ENCODE assay signal across 8 cellular contexts in genomic region chr7:30771859-30772429, GRCh38. TPM values are rescaled to one million over a fixed set of nuclear protein-coding genes. Genes with fewer than 3 reads are reported as not detected.
A peak's percentile ranks its signal among the peaks of the same experiment; 100 is the strongest.
DNase-seq lines count a peak whose midpoint lies in the region; ATAC-seq, FAIRE-seq and TF ChIP-seq lines count a peak whose summit lies in the region.

No MANE protein-coding gene starts in this region.

- TF ChIP-seq EP300 in GM12878 (IDR thresholded peaks at IDR 0.05; ENCODE audit: borderline replicate concordance in 1 of 2, control insufficient read depth in 1 of 2, low read depth in 2 of 2, low read length in 2 of 2): no peak

- H3K27me3 ChIP-seq in KMS-11 (ENCODE audit: insufficient read depth, low read depth): no peaks in the 10 kb centered on the region
- H3K27me3 ChIP-seq in GM12878 (replicated peaks in 1 of 2; ENCODE audit: control insufficient read depth in 2 of 2, insufficient read depth in 2 of 2, low read length in 1 of 2): no peaks in the 10 kb centered on the region
- H3K27me3 ChIP-seq in thyroid gland: no peaks in the 10 kb centered on the region

- TF ChIP-seq POLR2A in GM12891 (IDR thresholded peaks at IDR 0.05; ENCODE audit: low read depth, low read length) (no peak), GM12878 (IDR thresholded peaks at IDR 0.05; ENCODE audit: low read depth, low read length) (no peak), thyroid gland (IDR thresholded peaks at IDR 0.05) (no peak)

- H2AFZ ChIP-seq in KMS-11 (ENCODE audit: low read depth) (peak overlapping the region; percentile 99), GM12878 (ENCODE audit: control insufficient read depth, low read depth, low read length) (peak overlapping the region; percentile 90)

- FAIRE-seq in GM12891 (lab: Jason Lieb, UNC) (peak; percentile 84), GM12878 (lab: Jason Lieb, UNC) (peak; percentile 38)

- H3K4me2 ChIP-seq in KMS-11: peak overlapping the region; percentile 52
- H3K4me2 ChIP-seq in GM12878 (ENCODE audit: control insufficient read depth, insufficient read depth): peak overlapping the region; percentile 93

- under 1% methylated on average over 18 of the region's 18 CpGs for WGBS in GM12878 (ENCODE audit: insufficient coverage, insufficient replicate concordance, low lambda C conversion rate, missing lambda C conversion rate)
- WGBS in thyroid gland, 2 donors: 3 to 4% methylated on average over 13 to 14 of the region's 18 CpGs

- TF ChIP-seq CTCF in KMS-11 (conservative IDR thresholded peaks at IDR 0.05; ENCODE audit: low read depth, low read length): no peak
- no peak for TF ChIP-seq CTCF in GM12878 (IDR thresholded peaks at IDR 0.05 in 2 of 3, conservative IDR thresholded peaks at IDR 0.05 in 1 of 3; ENCODE audit: control insufficient read depth in 2 of 3, extremely low read depth in 1 of 3, insufficient read depth in 1 of 3, low read depth in 3 of 3, low read length in 3 of 3)
- no peak for TF ChIP-seq CTCF in thyroid gland (IDR thresholded peaks at IDR 0.05)

- peak; percentile 65 for ATAC-seq in GM12878

- in situ Hi-C loops in GM12878 (cut with MboI): no loop called here

- no peaks in the 10 kb centered on the region for H3K9me3 ChIP-seq in GM12878 (replicated peaks; ENCODE audit: control insufficient read depth, insufficient read depth, low read length)
- H3K9me3 ChIP-seq in thyroid gland: no peaks in the 10 kb centered on the region

- BruUV-seq in GM12878 (replicated peaks; lab: Mats Ljungman, UMichigan): TSS peak; percentile 57

- H3K4me3 ChIP-seq in KMS-11 (IDR thresholded peaks at IDR 0.05; ENCODE audit: insufficient read depth, low read depth, low read length) (no peak overlapping the region), GM12878 (peak overlapping the region; percentile 82), thyroid gland (replicated peaks in 1 of 3) (peak overlapping the region; percentile 62 to 88 (median 81))

- TF ChIP-seq RAD21 in GM12878 (IDR thresholded peaks at IDR 0.05; ENCODE audit: insufficient read depth, low read depth, low read length): no peak

- H3K36me3 ChIP-seq in KMS-11 (ENCODE audit: insufficient read depth) (no peaks in the 10 kb centered on the region), GM12878 (ENCODE audit: control insufficient read depth in 2 of 2, insufficient read depth in 2 of 2, low read length in 1 of 2) (no peaks in the 10 kb centered on the region), thyroid gland (no peaks in the 10 kb centered on the region)

- H3K4me1 ChIP-seq in KMS-11 (ENCODE audit: low read depth, poor library complexity, severe bottlenecking) (peaks cover 10% of the 10 kb centered on the region), GM12878 (ENCODE audit: control insufficient read depth, insufficient read depth, low read length) (peaks cover 3% of the 10 kb centered on the region; the same call in 1 of the 2 replicates), thyroid gland (peaks cover 12 to 22% of the 10 kb centered on the region in 2 donors)

- H4K20me1 ChIP-seq in KMS-11 (ENCODE audit: insufficient read depth) (no peaks in the 10 kb centered on the region), GM12878 (ENCODE audit: control insufficient read depth, insufficient read depth) (no peaks in the 10 kb centered on the region)

- H3K79me2 ChIP-seq in KMS-11 (ENCODE audit: insufficient read depth, low read depth): no peaks in the 10 kb centered on the region
- no peaks in the 10 kb centered on the region for H3K79me2 ChIP-seq in GM12878 (ENCODE audit: control insufficient read depth, insufficient read depth, low read length)

- CTCF ChIA-PET in GM12878 (lab: Yijun Ruan, JAX): interaction anchor here (0.5 to 1.0 kb wide), 4 partner anchors 8 to 202 kb away, joined by 3 to 4 read pairs (median 3); no protein-coding TSS in a partner anchor

- H3K9ac ChIP-seq in KMS-11 (peak overlapping the region; percentile 84), GM12878 (ENCODE audit: control insufficient read depth, insufficient read depth, low read length) (peak overlapping the region; percentile 75)

- RAD21 ChIA-PET in GM12878 (lab: Charles Lee; ENCODE audit: unreplicated experiment): interaction anchor here (0.9 kb wide), 1 partner anchor 28 kb away, joined by 3 read pairs; no protein-coding TSS in a partner anchor

- intact Hi-C loops in GM12878 (cut with micrococcal nuclease; ENCODE audit: unreplicated experiment): no loop called here
- intact Hi-C loops in thyroid gland (cut with DNase I): no loop called here

- POLR2A ChIA-PET in GM12878 (lab: Charles Lee): no interaction called here

- DNase-seq in AG08396 (ENCODE audit: low spot score) (peak; percentile 28), GM12891 (ENCODE audit: insufficient read length, low spot score) (no peak), GM12878 (ENCODE audit: low read depth, low spot score) (no peak), left kidney (ENCODE audit: low read depth, low spot score) (peak; percentile 54), thyroid gland (no peak), NCI-H1436 (lab: John Stamatoyannopoulos, UW) (no peak), NCI-H226 (no peak)

- SMC1A ChIA-PET in GM12878 (lab: Charles Lee; ENCODE audit: uncharacterized antibody, unreplicated experiment): interaction anchor here (0.6 to 1.1 kb wide), 2 partner anchors 20 to 28 kb away, joined by 3 read pairs; no protein-coding TSS in a partner anchor

- H3K27ac ChIP-seq in KMS-11 (peak overlapping the region; percentile 68), GM12878 (ENCODE audit: control insufficient read depth, insufficient read depth) (0 out of 2 replicates have a peak overlapping the region, but pooled peaks have one; percentile 37), thyroid gland (peak overlapping the region; percentile 62 to 83 (median 75))

TF ChIP-seq in GM12891, 5 proteins besides CTCF, POLR2A, EP300 and RAD21:
- TF ChIP-seq PAX5 (IDR thresholded peaks at IDR 0.05; ENCODE audit: insufficient read depth, low read length, severe bottlenecking) (no peak), SPI1 (IDR thresholded peaks at IDR 0.05; ENCODE audit: low read depth, low read length) (no peak), POLR2AphosphoS5 (IDR thresholded peaks at IDR 0.05; ENCODE audit: low read depth, low read length) (no peak), TAF1 (IDR thresholded peaks at IDR 0.05; ENCODE audit: low read depth, low read length) (no peak), POU2F2 (IDR thresholded peaks at IDR 0.05; ENCODE audit: low read depth, low read length) (no peak)

RNA-seq across cellular contexts. Expression of gene MINDY4, which starts 0.7 kb away (rescaled TPM):
- 0.89 TPM for polyA plus RNA-seq in GM12891 (2012; ENCODE audit: low read depth, missing spikeins)
- total RNA-seq in GM12878 (2013; cell fraction: nucleolus; rRNA removed): 5.5 and 5.6 TPM in 2 replicates
- total RNA-seq in GM12878 (2014; rRNA removed) (0.71 and 0.90 TPM in 2 replicates), GM12878 (2014; rRNA removed; fragmentation: Illumina TruSeq; extraction: Trizol) (0.55 and 0.67 TPM in 2 replicates), GM12878 (2021) (0.38 and 0.51 TPM in 2 replicates), thyroid gland (10 to 100 TPM; 17.9 to 33.2 (median 29.7) TPM)
- polyA plus RNA-seq in GM12878 (2011; ENCODE audit: low read depth): 0.54 TPM
- polyA plus RNA-seq in GM12878 (2011; rRNA removed) (0.22 and 0.34 TPM in 2 replicates), GM12878 (2014; fragmentation: Illumina TruSeq; extraction: Trizol) (0.52 and 0.72 TPM in 2 replicates), GM12878 (2014; fragmentation: Nextera tagmentation; extraction: Ambion mirVana) (under 1 TPM; 0.10 to 0.15 TPM), GM12878 (2014; rRNA removed) (0.42 and 0.48 TPM in 2 replicates), GM12878 (2016; fragmentation: Nextera tagmentation; extraction: Ambion mirVana) (under 1 TPM; 0.31 to 0.48 TPM)
- polyA plus RNA-seq in GM12878 (2011; cell fraction: cytosol; rRNA removed): 0.36 and 0.37 TPM in 2 replicates
- 0.57 and 0.69 TPM in 2 replicates for polyA plus RNA-seq in GM12878 (2011; cell fraction: nucleus; rRNA removed)
- 0.23 and 0.44 TPM in 2 replicates for polyA plus RNA-seq in GM12878 (2012)
- polyA minus RNA-seq in GM12878 (2011; rRNA and poly(A)+ RNA removed): 0.37 and 0.52 TPM in 2 replicates
- polyA minus RNA-seq in GM12878 (2011; cell fraction: cytosol; rRNA and poly(A)+ RNA removed): not detected in 2 replicates
- polyA minus RNA-seq in GM12878 (2011; cell fraction: nucleus; rRNA and poly(A)+ RNA removed): 0.60 and 1.3 TPM in 2 replicates

RNA-seq across cellular contexts. Expression of gene INMT, which starts 20.0 kb away (rescaled TPM):
- polyA plus RNA-seq in GM12891 (2012; ENCODE audit: low read depth, missing spikeins): 0.10 TPM
- total RNA-seq in GM12878 (2013; cell fraction: nucleolus; rRNA removed): 0.73 TPM in 1 of 2 replicates, not detected in the other
- total RNA-seq in GM12878 (2014; rRNA removed): not detected in 2 replicates
- not detected in 2 replicates for total RNA-seq in GM12878 (2014; rRNA removed; fragmentation: Illumina TruSeq; extraction: Trizol)
- total RNA-seq in GM12878 (2021): 0.10 TPM in 1 of 2 replicates, not detected in the other
- not detected for polyA plus RNA-seq in GM12878 (2011; ENCODE audit: low read depth)
- polyA plus RNA-seq in GM12878 (2011; rRNA removed): 0.03 TPM in 1 of 2 replicates, not detected in the other
- not detected in 2 replicates for polyA plus RNA-seq in GM12878 (2011; cell fraction: cytosol; rRNA removed)
- polyA plus RNA-seq in GM12878 (2011; cell fraction: nucleus; rRNA removed): 0.04 TPM in 2 replicates
- polyA plus RNA-seq in GM12878 (2012): 0.09 and 0.17 TPM in 2 replicates
- polyA plus RNA-seq in GM12878 (2014; fragmentation: Illumina TruSeq; extraction: Trizol): not detected in 2 replicates
- polyA plus RNA-seq in GM12878 (2014; fragmentation: Nextera tagmentation; extraction: Ambion mirVana): not detected
- polyA plus RNA-seq in GM12878 (2014; rRNA removed): 0.20 TPM in 1 of 2 replicates, not detected in the other
- polyA plus RNA-seq in GM12878 (2016; fragmentation: Nextera tagmentation; extraction: Ambion mirVana): not detected
- polyA minus RNA-seq in GM12878 (2011; rRNA and poly(A)+ RNA removed): not detected in 2 replicates
- not detected in 2 replicates for polyA minus RNA-seq in GM12878 (2011; cell fraction: cytosol; rRNA and poly(A)+ RNA removed)
- not detected in 2 replicates for polyA minus RNA-seq in GM12878 (2011; cell fraction: nucleus; rRNA and poly(A)+ RNA removed)
- 10 to 100 TPM; 19.9 to 47.3 (median 30.1) TPM for total RNA-seq in thyroid gland

Comparison
In these comparisons a context has a peak if more than half of its experiments do, and no peak if none do; other contexts are left out.
1. DNase-seq: peak in AG08396 (single experiment) and left kidney (single experiment); none in GM12891 (single experiment), GM12878 (single experiment), thyroid gland (0 of 2), NCI-H1436 (single experiment) and NCI-H226 (single experiment).
2. RNA of gene INMT, which starts 20.0 kb away (total RNA-seq): 19.9 to 47.3 TPM in thyroid gland; 0.10 to 0.73 TPM in GM12878; every median in the first group is over 10 times any median in the second.
3. Peak in every context shown above with its lines, with median percentiles within 50 percentile points of each other: H3K27ac ChIP-seq.